8 cellular contexts compared by ENCODE assay signal in the genomic region with DNA sequence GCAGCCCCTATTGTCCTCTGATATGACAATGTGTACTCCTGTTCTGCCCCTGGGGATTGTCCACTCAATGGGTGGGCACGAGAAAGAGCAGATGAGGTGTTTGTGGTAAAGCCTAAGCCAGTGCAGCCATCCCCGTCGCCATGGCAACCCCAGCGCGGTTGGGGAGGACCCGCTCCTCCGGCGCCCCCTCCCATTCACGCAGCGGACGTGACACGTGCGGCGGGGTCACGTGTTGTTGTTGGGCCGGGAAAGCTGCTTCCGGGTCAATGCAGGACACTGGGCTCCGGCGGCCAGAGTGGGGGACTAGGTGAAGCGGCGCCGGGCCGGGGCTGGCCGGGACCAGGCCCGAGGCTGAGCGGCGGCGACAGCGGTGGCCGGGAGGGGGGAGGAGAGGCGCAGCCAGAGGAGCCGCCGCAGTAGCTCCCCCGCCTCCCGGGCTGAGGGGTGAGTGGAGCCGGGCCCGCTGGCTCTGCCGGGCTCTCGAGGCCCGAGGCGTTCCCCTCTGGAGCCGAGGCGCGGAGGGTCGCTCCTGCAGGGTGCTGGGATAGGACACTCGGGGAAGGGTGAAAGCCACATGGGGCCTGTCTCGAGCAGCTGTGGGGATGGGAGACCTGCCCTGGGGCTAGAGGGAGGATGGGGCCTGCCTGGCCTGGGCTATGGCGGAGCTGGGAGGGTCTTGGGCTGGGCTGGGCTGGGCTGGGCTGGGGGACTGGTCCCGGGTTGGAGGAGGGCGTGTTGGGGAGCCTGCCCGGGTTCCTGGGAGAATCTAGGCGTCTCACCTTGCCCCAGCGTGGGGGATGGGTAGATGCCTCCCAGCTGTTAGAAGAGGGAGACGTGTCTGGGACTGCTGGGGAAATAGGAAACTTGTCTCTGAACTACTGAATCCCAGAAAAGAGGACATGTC. TPM values are rescaled to one million over a fixed set of nuclear protein-coding genes. Genes with fewer than 3 reads are reported as not detected.
DNase-seq lines count a peak whose midpoint lies in the region; ATAC-seq, FAIRE-seq and TF ChIP-seq lines count a peak whose summit lies in the region.

A gene with protein sequence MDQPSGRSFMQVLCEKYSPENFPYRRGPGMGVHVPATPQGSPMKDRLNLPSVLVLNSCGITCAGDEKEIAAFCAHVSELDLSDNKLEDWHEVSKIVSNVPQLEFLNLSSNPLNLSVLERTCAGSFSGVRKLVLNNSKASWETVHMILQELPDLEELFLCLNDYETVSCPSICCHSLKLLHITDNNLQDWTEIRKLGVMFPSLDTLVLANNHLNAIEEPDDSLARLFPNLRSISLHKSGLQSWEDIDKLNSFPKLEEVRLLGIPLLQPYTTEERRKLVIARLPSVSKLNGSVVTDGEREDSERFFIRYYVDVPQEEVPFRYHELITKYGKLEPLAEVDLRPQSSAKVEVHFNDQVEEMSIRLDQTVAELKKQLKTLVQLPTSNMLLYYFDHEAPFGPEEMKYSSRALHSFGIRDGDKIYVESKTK (plus strand): TSS at position 255 of the 904 bp plus-strand sequence. CDS start 21,589 bp downstream, outside the sequence.

- in situ Hi-C loops in ACHN (cut with HindIII; ENCODE audit: low pct_ligation_motif_present, low pct_unique_long_range_greater_than_20kb, low sequenced_read_pairs): no loop called here

- no peak for FAIRE-seq in kidney (lab: Jason Lieb, UNC)

- peak within 1 kb of the TSS; percentile 74 for H3K4me3 ChIP-seq in kidney (ENCODE audit: low read length in 2 of 2)

- peak; percentile 68 for DNase-seq in ACHN
- DNase-seq in NCI-H2196 (lab: John Stamatoyannopoulos, UW; ENCODE audit: unreplicated experiment): peak; percentile 94
- DNase-seq in activated CD4-positive, CD25-positive, alpha-beta regulatory T cell treated with anti-CD3 and anti-CD28 coated beads, Interleukin-2, amount 50 U/mL, for 16 hours (ENCODE audit: low read depth, low spot score): peak; percentile 71
- DNase-seq in cerebellar cortex (ENCODE audit: low spot score): peak; percentile 92
- DNase-seq in kidney: peak; percentile 97
- peak; percentile 65 to 76 for DNase-seq in stimulated activated CD4-positive, alpha-beta T cell treated with anti-CD3 and anti-CD28 coated beads, Interleukin-15, amount 100 ng/mL, for 48 hours (ENCODE audit: low read depth in 2 of 2)

- no peaks in the 10 kb centered on the region for H3K36me3 ChIP-seq in kidney (ENCODE audit: control insufficient read depth in 1 of 2, insufficient read depth in 2 of 2, low read length in 2 of 2)

- peak within 1 kb of the TSS; percentile 20 to 45 for H3K27ac ChIP-seq in kidney (ENCODE audit: low read depth in 2 of 2, low read length in 2 of 2)

- intact Hi-C loops in kidney (cut with DNase I): no loop called here

- no peak for TF ChIP-seq CTCF in kidney (IDR thresholded peaks at IDR 0.05; ENCODE audit: borderline replicate concordance, extremely low read depth, insufficient read depth)

- ATAC-seq in GM18867 (IDR thresholded peaks at IDR 0.05; ENCODE audit: unreplicated experiment): peak; percentile 98
- peak; percentile 96 for ATAC-seq in HG03103 (IDR thresholded peaks at IDR 0.05; ENCODE audit: low read depth, unreplicated experiment)

- H3K9ac ChIP-seq in kidney (ENCODE audit: low read length in 2 of 2): peak within 1 kb of the TSS; percentile 52 to 64

- H3K4me1 ChIP-seq in kidney (ENCODE audit: control insufficient read depth in 1 of 2, insufficient read depth in 1 of 2, low read depth in 1 of 2, low read length in 2 of 2): peaks cover 5 to 13% of the 10 kb centered on the region in 2 donors

- no peaks in the 10 kb centered on the region for H3K9me3 ChIP-seq in kidney (ENCODE audit: control insufficient read depth in 1 of 2, low read length in 2 of 2)

RNA-seq across cellular contexts. Expression of the gene that starts here (rescaled TPM):
- 41.8 TPM for total RNA-seq in kidney
- polyA plus RNA-seq in kidney (ENCODE audit: insufficient read depth, low read depth, low replicate concordance): 5.0 TPM

Comparison
In these comparisons a context has a peak if more than half of its experiments do, and no peak if none do; other contexts are left out.
1. Peak in every context shown above with its lines: DNase-seq, ATAC-seq, H3K4me3 ChIP-seq and H3K27ac ChIP-seq.